Comparison of ENCODE assay signal across 15 cellular contexts in the genomic region with DNA sequence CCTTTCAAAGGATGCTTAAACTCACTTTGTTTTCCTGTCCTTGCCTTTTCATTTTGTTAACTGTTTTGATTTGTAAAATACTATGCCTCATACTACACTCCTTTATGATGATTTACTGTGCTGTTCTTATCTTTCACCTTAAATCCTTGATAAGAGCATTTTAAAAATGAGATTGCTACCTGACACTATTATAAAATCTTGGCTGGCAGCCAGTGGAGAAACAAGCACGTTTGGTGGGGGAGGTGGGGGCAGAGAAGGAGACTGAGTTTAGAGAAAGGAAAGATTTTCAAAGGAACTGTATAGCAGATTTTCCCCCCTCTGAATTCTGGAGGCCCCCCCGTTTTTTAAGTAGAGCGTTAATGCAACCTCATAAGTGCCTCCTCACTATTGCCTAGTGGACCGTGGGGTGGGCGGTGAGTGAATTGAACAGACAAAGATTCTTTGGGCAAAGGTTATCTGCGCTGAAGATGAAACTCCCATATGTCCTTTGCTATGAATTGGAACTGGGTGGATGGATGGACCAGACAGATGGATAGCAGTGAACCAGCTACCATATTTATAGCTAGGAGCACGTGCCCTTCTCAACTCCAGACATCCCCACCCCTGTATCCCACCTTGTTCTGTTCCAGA.
DNase-seq lines count a peak whose midpoint lies in the region; ATAC-seq and TF ChIP-seq lines count a peak whose summit lies in the region.
"Had no signal": no experiment of that assay in that cellular context is flagged by ENCODE, and none has a peak within 500 bp of the region (broad histone marks: within the 10 kb centered on the region; RNA-seq: fewer than 3 reads in every experiment).

No MANE protein-coding gene starts in this region.

- H3K9me3 Mint-ChIP-seq in naive B cell, result peaks cover 0 to 6% (median 0%) of the 10 kb centered on the region in 7 donors
- no peaks in the 10 kb centered on the region for H3K9me3 Mint-ChIP-seq in activated T-helper 1 cell treated with anti-CD3 and anti-CD28 coated beads, Interleukin-12 subunit alpha, Interleukin-12 subunit beta, Interleukin-2, Interleukin-4 antibody, amounts not matched to agents 30 ng/mL and 10 ng/mL and 1 ng/mL, durations not matched to agents 14 hours and 24 hours and 36 hours
- H3K9me3 Mint-ChIP-seq: activated CD8-positive, alpha-beta T cell treated with anti-CD3 and anti-CD28 coated beads for 36 hours; stimulated activated naive CD8-positive, alpha-beta T cell treated with anti-CD3 and anti-CD28 coated beads, Interleukin-15, amount 100 ng/mL, for 72 hours had no signal

- H3K4me1 ChIP-seq in DND-41 (ENCODE audit: insufficient read depth, low read length) (peaks cover 100% of the 10 kb centered on the region), OCI-LY1 (ENCODE audit: insufficient read depth, low read length, severe bottlenecking) (peaks cover 100% of the 10 kb centered on the region), upper lobe of left lung (peaks cover 0 to 5% (median 0%) of the 10 kb centered on the region in 4 donors)

- no peak overlapping the region for H3K4me3 ChIP-seq in DND-41 (ENCODE audit: low read depth in 1 of 2, low read length in 2 of 2)
- H3K4me3 ChIP-seq in OCI-LY1 (ENCODE audit: low read depth, low read length, poor library complexity, severe bottlenecking), result no peak overlapping the region
- no peak overlapping the region for H3K4me3 ChIP-seq in upper lobe of left lung
- H3K4me3 ChIP-seq: ascending aorta, smooth muscle cell had no signal

- TF ChIP-seq CTCF in DND-41 (IDR thresholded peaks at IDR 0.05; ENCODE audit: borderline replicate concordance, extremely low read depth, low read length, poor library complexity, severe bottlenecking) (no peak), OCI-LY1 (IDR thresholded peaks at IDR 0.05; ENCODE audit: low read length) (no peak), upper lobe of left lung (IDR thresholded peaks at IDR 0.05) (no peak)

- no peaks in the 10 kb centered on the region for H3K9me2 ChIP-seq in OCI-LY1 (ENCODE audit: low read depth, low read length)

- DNase-seq in DND-41, result no peak
- DNase-seq in NCI-H1694 (lab: John Stamatoyannopoulos, UW), result peak; percentile 64
- no peak for DNase-seq in naive B cell
- no peak for DNase-seq in upper lobe of left lung
- no peak for DNase-seq in NCI-H2081 (lab: John Stamatoyannopoulos, UW)
- DNase-seq in activated T-helper 1 cell treated with anti-CD3 and anti-CD28 coated beads, Interleukin-12 subunit alpha, Interleukin-12 subunit beta, Interleukin-2, Interleukin-4 antibody, amounts not matched to agents 30 ng/mL and 10 ng/mL and 1 ng/mL, durations not matched to agents 14 hours and 24 hours and 36 hours (ENCODE audit: low spot score), result no peak
- DNase-seq: activated CD8-positive, alpha-beta T cell treated with anti-CD3 and anti-CD28 coated beads for 36 hours; activated effector memory CD4-positive, alpha-beta T cell treated with Interleukin-2 at 50 U/mL for 16 hours; occipital lobe; stimulated activated naive CD8-positive, alpha-beta T cell treated with anti-CD3 and anti-CD28 coated beads, Interleukin-15, amount 100 ng/mL, for 72 hours had no signal

- TF ChIP-seq EP300 in upper lobe of left lung (IDR thresholded peaks at IDR 0.05), result no peak

- H4K20me1 ChIP-seq in DND-41 (ENCODE audit: insufficient read depth, low read length) (no peaks in the 10 kb centered on the region), OCI-LY1 (ENCODE audit: insufficient read depth, low read length) (no peaks in the 10 kb centered on the region)

- peak overlapping the region in 5 of 6 donors; percentile 39 to 55 (median 50) for H3K27ac Mint-ChIP-seq in naive B cell
- no peak overlapping the region for H3K27ac Mint-ChIP-seq in activated T-helper 1 cell treated with anti-CD3 and anti-CD28 coated beads, Interleukin-12 subunit alpha, Interleukin-12 subunit beta, Interleukin-2, Interleukin-4 antibody, amounts not matched to agents 30 ng/mL and 10 ng/mL and 1 ng/mL, durations not matched to agents 14 hours and 24 hours and 36 hours
- H3K27ac Mint-ChIP-seq: activated CD8-positive, alpha-beta T cell treated with anti-CD3 and anti-CD28 coated beads for 36 hours; CD14-positive monocyte; stimulated activated naive CD8-positive, alpha-beta T cell treated with anti-CD3 and anti-CD28 coated beads, Interleukin-15, amount 100 ng/mL, for 72 hours had no signal

- H2AFZ ChIP-seq in DND-41 (ENCODE audit: low read depth, low read length), result no peak overlapping the region
- H2AFZ ChIP-seq in OCI-LY1 (ENCODE audit: low read length), result no peak overlapping the region

- peak overlapping the region; percentile 9; the same call in 1 of the 2 replicates for H3K9ac ChIP-seq in DND-41 (ENCODE audit: low read depth, low read length)
- H3K9ac ChIP-seq in OCI-LY1 (ENCODE audit: low read length), result peak overlapping the region; percentile 51; the same call in 1 of the 2 replicates

- H3K4me1 Mint-ChIP-seq in naive B cell, result peaks cover 46 to 75% (median 65%) of the 10 kb centered on the region in 3 donors
- H3K4me1 Mint-ChIP-seq in activated T-helper 1 cell treated with anti-CD3 and anti-CD28 coated beads, Interleukin-12 subunit alpha, Interleukin-12 subunit beta, Interleukin-2, Interleukin-4 antibody, amounts not matched to agents 30 ng/mL and 10 ng/mL and 1 ng/mL, durations not matched to agents 14 hours and 24 hours and 36 hours (ENCODE audit: low read depth), result peaks cover 20% of the 10 kb centered on the region

- peak overlapping the region; percentile 98 for H3K27ac ChIP-seq in DND-41 (ENCODE audit: low read length)
- peak overlapping the region; percentile 99 for H3K27ac ChIP-seq in OCI-LY1 (ENCODE audit: low read depth, low read length, poor library complexity, severe bottlenecking)
- H3K27ac ChIP-seq in upper lobe of left lung, result no peak overlapping the region
- H3K27ac ChIP-seq: ascending aorta had no signal

- H3K4me2 ChIP-seq in DND-41 (ENCODE audit: insufficient read depth, low read length) (no peak overlapping the region), OCI-LY1 (ENCODE audit: low read length) (peak overlapping the region; percentile 54)
- H3K4me2 ChIP-seq: smooth muscle cell had no signal

- no peaks in the 10 kb centered on the region for H3K36me3 Mint-ChIP-seq in naive B cell
- H3K36me3 Mint-ChIP-seq in activated T-helper 1 cell treated with anti-CD3 and anti-CD28 coated beads, Interleukin-12 subunit alpha, Interleukin-12 subunit beta, Interleukin-2, Interleukin-4 antibody, amounts not matched to agents 30 ng/mL and 10 ng/mL and 1 ng/mL, durations not matched to agents 14 hours and 24 hours and 36 hours (ENCODE audit: low read depth), result peaks cover 15% of the 10 kb centered on the region

- H3K4me3 Mint-ChIP-seq in naive B cell, result no peak overlapping the region
- H3K4me3 Mint-ChIP-seq in activated T-helper 1 cell treated with anti-CD3 and anti-CD28 coated beads, Interleukin-12 subunit alpha, Interleukin-12 subunit beta, Interleukin-2, Interleukin-4 antibody, amounts not matched to agents 30 ng/mL and 10 ng/mL and 1 ng/mL, durations not matched to agents 14 hours and 24 hours and 36 hours, result no peak overlapping the region
- H3K4me3 Mint-ChIP-seq: activated CD8-positive, alpha-beta T cell treated with anti-CD3 and anti-CD28 coated beads for 36 hours; CD14-positive monocyte; stimulated activated naive CD8-positive, alpha-beta T cell treated with anti-CD3 and anti-CD28 coated beads, Interleukin-15, amount 100 ng/mL, for 72 hours had no signal

- H3K36me3 ChIP-seq in DND-41 (ENCODE audit: insufficient read depth, low read length), result peaks cover 70% of the 10 kb centered on the region
- H3K36me3 ChIP-seq in OCI-LY1 (ENCODE audit: insufficient read depth, low read length), result peaks cover 17% of the 10 kb centered on the region; the same call in 1 of the 2 replicates
- no peaks in the 10 kb centered on the region for H3K36me3 ChIP-seq in upper lobe of left lung
- H3K36me3 ChIP-seq: ascending aorta had no signal

- no peaks in the 10 kb centered on the region for H3K27me3 Mint-ChIP-seq in naive B cell
- no peaks in the 10 kb centered on the region for H3K27me3 Mint-ChIP-seq in activated T-helper 1 cell treated with anti-CD3 and anti-CD28 coated beads, Interleukin-12 subunit alpha, Interleukin-12 subunit beta, Interleukin-2, Interleukin-4 antibody, amounts not matched to agents 30 ng/mL and 10 ng/mL and 1 ng/mL, durations not matched to agents 14 hours and 24 hours and 36 hours (ENCODE audit: insufficient read depth)
- H3K27me3 Mint-ChIP-seq: activated CD8-positive, alpha-beta T cell treated with anti-CD3 and anti-CD28 coated beads for 36 hours; stimulated activated naive CD8-positive, alpha-beta T cell treated with anti-CD3 and anti-CD28 coated beads, Interleukin-15, amount 100 ng/mL, for 72 hours had no signal

- H3K9me3 ChIP-seq in DND-41 (ENCODE audit: insufficient read depth, low read length, severe bottlenecking) (no peaks in the 10 kb centered on the region), OCI-LY1 (ENCODE audit: low read length) (no peaks in the 10 kb centered on the region), upper lobe of left lung (no peaks in the 10 kb centered on the region)
- H3K9me3 ChIP-seq: ascending aorta had no signal

- H3F3A ChIP-seq in OCI-LY1 (ENCODE audit: insufficient read depth, low read length), result no peaks in the 10 kb centered on the region

- no peak for TF ChIP-seq POLR2A in upper lobe of left lung (IDR thresholded peaks at IDR 0.05)

- WGBS in upper lobe of left lung, 2 donors, result 73 to 76% methylated on average over 7 of the region's 7 CpGs

- ATAC-seq in DND-41 (ENCODE audit: insufficient read depth, low read depth), result no peak
- ATAC-seq in naive B cell (ENCODE audit: low read depth in 2 of 2), result no peak
- ATAC-seq in HG03432 (IDR thresholded peaks at IDR 0.05; ENCODE audit: unreplicated experiment), result no peak
- no peak for ATAC-seq in upper lobe of left lung (ENCODE audit: low FRiP score in 2 of 2)
- ATAC-seq: activated CD8-positive, alpha-beta T cell treated with anti-CD3 and anti-CD28 coated beads for 36 hours; stimulated activated naive CD8-positive, alpha-beta T cell treated with anti-CD3 and anti-CD28 coated beads, Interleukin-15, amount 100 ng/mL, for 72 hours had no signal

- H3K79me2 ChIP-seq in DND-41 (ENCODE audit: insufficient read depth, low read length) (peaks cover 99% of the 10 kb centered on the region), OCI-LY1 (ENCODE audit: insufficient read depth, low read length) (no peaks in the 10 kb centered on the region)

- intact Hi-C loops in activated T-helper 1 cell treated with anti-CD3 and anti-CD28 coated beads, Interleukin-12 subunit alpha, Interleukin-12 subunit beta, Interleukin-2, Interleukin-4 antibody, amounts not matched to agents 30 ng/mL and 10 ng/mL and 1 ng/mL, durations not matched to agents 14 hours and 24 hours and 36 hours (cut with micrococcal nuclease), result no loop called here

- H3K27me3 ChIP-seq in DND-41 (ENCODE audit: insufficient read depth, low read length, poor library complexity), result no peaks in the 10 kb centered on the region
- no peaks in the 10 kb centered on the region for H3K27me3 ChIP-seq in OCI-LY1 (ENCODE audit: insufficient read depth, low read length)
- H3K27me3 ChIP-seq in upper lobe of left lung, result no peaks in the 10 kb centered on the region
- H3K27me3 ChIP-seq: ascending aorta had no signal

Comparison
In these comparisons a context has a peak if more than half of its experiments do, and no peak if none do; other contexts are left out.
1. H3K27ac ChIP-seq: peak in DND-41 (single experiment) and OCI-LY1 (single experiment); none in upper lobe of left lung (0 of 4).